Comparison of ENCODE assay signal across 8 cellular contexts in genomic region chr22:46052331-46052771, GRCh38.
DNase-seq lines count a peak whose midpoint lies in the region; ATAC-seq, FAIRE-seq and TF ChIP-seq lines count a peak whose summit lies in the region.

No MANE protein-coding gene starts in this region.

- peak overlapping the region; percentile 77 for H3K4me2 ChIP-seq in GM12878 (ENCODE audit: control insufficient read depth, insufficient read depth)

- in situ Hi-C loops in GM12878 (cut with MboI): no loop called here

- H3K4me1 ChIP-seq in GM12878 (ENCODE audit: control insufficient read depth, insufficient read depth, low read length) (peaks cover 21% of the 10 kb centered on the region), left lung (peaks cover 40 to 92% of the 10 kb centered on the region in 2 donors), thoracic aorta (ENCODE audit: control insufficient read depth in 1 of 2, low read depth in 2 of 2) (peaks cover 35 to 83% of the 10 kb centered on the region in 2 donors)

- 78% methylated on average over 6 of the region's 6 CpGs for WGBS in GM12878 (ENCODE audit: insufficient coverage, insufficient replicate concordance, low lambda C conversion rate, missing lambda C conversion rate)

- H4K20me1 ChIP-seq in GM12878 (ENCODE audit: control insufficient read depth, insufficient read depth): no peaks in the 10 kb centered on the region

- H3K27me3 ChIP-seq in GM12878 (replicated peaks in 1 of 2; ENCODE audit: control insufficient read depth in 2 of 2, insufficient read depth in 2 of 2, low read length in 1 of 2) (no peaks in the 10 kb centered on the region; a peak in 1 of 4 replicates), left lung (no peaks in the 10 kb centered on the region), thoracic aorta (replicated peaks; ENCODE audit: insufficient read depth) (no peaks in the 10 kb centered on the region)

- CTCF ChIA-PET in GM12878 (lab: Yijun Ruan, JAX): no interaction called here

- H3K36me3 ChIP-seq in GM12878 (ENCODE audit: control insufficient read depth in 2 of 2, insufficient read depth in 2 of 2, low read length in 1 of 2): no peaks in the 10 kb centered on the region
- no peaks in the 10 kb centered on the region for H3K36me3 ChIP-seq in left lung
- H3K36me3 ChIP-seq in thoracic aorta: no peaks in the 10 kb centered on the region

- ATAC-seq in activated CD4-positive, CD25-positive, alpha-beta regulatory T cell treated with anti-CD3 and anti-CD28 coated beads, Interleukin-2, amount 50 U/mL, for 24 hours: no peak
- ATAC-seq in GM12878: no peak
- no peak for ATAC-seq in left lung
- no peak for ATAC-seq in thoracic aorta (ENCODE audit: insufficient number of reproducible peaks, low FRiP score, low read depth)
- no peak for ATAC-seq in HG02678 (IDR thresholded peaks at IDR 0.05; ENCODE audit: unreplicated experiment)

- intact Hi-C loops in GM12878 (cut with micrococcal nuclease; ENCODE audit: unreplicated experiment) (no loop called here), left lung (cut with DNase I) (no loop called here)

- TF ChIP-seq POLR2A in GM12878 (IDR thresholded peaks at IDR 0.05; ENCODE audit: low read depth, low read length): no peak

- no TSS peak for BruUV-seq in GM12878 (replicated peaks; lab: Mats Ljungman, UMichigan)

- H3K9ac ChIP-seq in GM12878 (ENCODE audit: control insufficient read depth, insufficient read depth, low read length): peak overlapping the region; percentile 62; the same call in 1 of the 2 replicates

- no peak for TF ChIP-seq EP300 in GM12878 (IDR thresholded peaks at IDR 0.05; ENCODE audit: borderline replicate concordance in 1 of 2, control insufficient read depth in 1 of 2, low read depth in 2 of 2, low read length in 2 of 2)

- peak overlapping the region; percentile 64; the same call in 1 of the 2 replicates for H2AFZ ChIP-seq in GM12878 (ENCODE audit: control insufficient read depth, low read depth, low read length)

- H3K4me3 ChIP-seq in GM12878 (no peak overlapping the region), left lung (peak overlapping the region; percentile 50 to 72), thoracic aorta (peak overlapping the region; percentile 80)

- peaks cover 6% of the 10 kb centered on the region for H3K79me2 ChIP-seq in GM12878 (ENCODE audit: control insufficient read depth, insufficient read depth, low read length)

- RAD21 ChIA-PET in GM12878 (lab: Charles Lee; ENCODE audit: unreplicated experiment): interaction anchor here (0.7 kb wide), 1 partner anchor 24 kb away, joined by 3 read pairs; no protein-coding TSS in a partner anchor

- H3K27ac ChIP-seq in GM12878 (ENCODE audit: control insufficient read depth, insufficient read depth) (no peak overlapping the region), left lung (peak overlapping the region; percentile 97 to 99), thoracic aorta (peak overlapping the region; percentile 97)

- POLR2A ChIA-PET in GM12878 (lab: Charles Lee): no interaction called here

- no peak for TF ChIP-seq RAD21 in GM12878 (IDR thresholded peaks at IDR 0.05; ENCODE audit: insufficient read depth, low read depth, low read length)

- H3K9me3 ChIP-seq in GM12878 (replicated peaks; ENCODE audit: control insufficient read depth, insufficient read depth, low read length) (no peaks in the 10 kb centered on the region), left lung (no peaks in the 10 kb centered on the region), thoracic aorta (no peaks in the 10 kb centered on the region)

- SMC1A ChIA-PET in GM12878 (lab: Charles Lee; ENCODE audit: uncharacterized antibody, unreplicated experiment): no interaction called here

- peak; percentile 28 for DNase-seq in activated CD4-positive, CD25-positive, alpha-beta regulatory T cell treated with anti-CD3 and anti-CD28 coated beads, Interleukin-2, amount 50 U/mL, for 72 hours
- DNase-seq in GM12878 (ENCODE audit: low read depth, low spot score) (no peak), left lung (peak; percentile 34 to 43), thoracic aorta (ENCODE audit: low spot score) (no peak), NCI-H2196 treated with DMSO at 0.1 percent for 48 hours (lab: John Stamatoyannopoulos, UW; ENCODE audit: unreplicated experiment) (no peak), NCI-H2081 treated with DMSO at 0.1 percent for 48 hours (lab: John Stamatoyannopoulos, UW) (no peak)

- no peak for FAIRE-seq in GM12878 (lab: Jason Lieb, UNC)

- TF ChIP-seq CTCF in GM12878 (IDR thresholded peaks at IDR 0.05 in 2 of 3, conservative IDR thresholded peaks at IDR 0.05 in 1 of 3; ENCODE audit: control insufficient read depth in 2 of 3, extremely low read depth in 1 of 3, insufficient read depth in 1 of 3, low read depth in 3 of 3, low read length in 3 of 3) (no peak), left lung (IDR thresholded peaks at IDR 0.05) (no peak), thoracic aorta (IDR thresholded peaks at IDR 0.05) (no peak)

TF ChIP-seq in GM12878, 131 proteins besides CTCF, POLR2A, EP300 and RAD21:
- TF ChIP-seq CBX5 (IDR thresholded peaks at IDR 0.05; ENCODE audit: low read depth) (no peak), SRF (IDR thresholded peaks at IDR 0.05; ENCODE audit: low read depth in 2 of 2, low read length in 2 of 2) (no peak), ZBTB4 (CRISPR knock-in tag; IDR thresholded peaks at IDR 0.05) (no peak), TARDBP (IDR thresholded peaks at IDR 0.05; ENCODE audit: borderline replicate concordance) (no peak), TCF12 (IDR thresholded peaks at IDR 0.05; ENCODE audit: low read depth, low read length) (no peak), NR2C2 (IDR thresholded peaks at IDR 0.05; ENCODE audit: borderline replicate concordance, control insufficient read depth, insufficient read length, low read depth) (no peak)

Comparison
In these comparisons a context has a peak if more than half of its experiments do, and no peak if none do; other contexts are left out.
1. DNase-seq: peak in activated CD4-positive, CD25-positive, alpha-beta regulatory T cell treated with anti-CD3 and anti-CD28 coated beads, Interleukin-2, amount 50 U/mL, for 72 hours (single experiment) and left lung (2 of 2); none in GM12878 (single experiment), thoracic aorta (single experiment), NCI-H2196 treated with DMSO at 0.1 percent for 48 hours (single experiment) and NCI-H2081 treated with DMSO at 0.1 percent for 48 hours (single experiment).